ENCODE assay signal across 16 cellular contexts in genomic region chr3:110405830-110406580, GRCh38.
A peak's percentile ranks its signal among the peaks of the same experiment; 100 is the strongest.
DNase-seq lines count a peak whose midpoint lies in the region; ATAC-seq, FAIRE-seq and TF ChIP-seq lines count a peak whose summit lies in the region.
"Had no signal": no experiment of that assay in that cellular context is flagged by ENCODE, and none has a peak within 500 bp of the region (broad histone marks: within the 10 kb centered on the region; RNA-seq: fewer than 3 reads in every experiment).

No MANE protein-coding gene starts in this region.

- no peaks in the 10 kb centered on the region for H3K4me1 Mint-ChIP-seq in GM23338
- H3K4me1 Mint-ChIP-seq: B cell had no signal

- H3K18ac ChIP-seq in H1 (ENCODE audit: extremely low read depth, low read length) = no peak overlapping the region

- WGBS in H1 (ENCODE audit: extremely low coverage in 1 of 2, insufficient coverage in 1 of 2, insufficient read length in 1 of 2, insufficient replicate concordance in 2 of 2, low coverage in 1 of 2, low lambda C conversion rate in 2 of 2, missing lambda C conversion rate in 1 of 2), 2 experiments = 88% methylated on average over 1 of the region's 1 CpG; no CpG with 5 or more reads in 1 of the 2 experiments
- WGBS in upper lobe of left lung, 2 donors = 55 to 73% methylated on average over 1 of the region's 1 CpG

- H3K27me3 ChIP-seq in GM23338 (ENCODE audit: insufficient read depth) = no peaks in the 10 kb centered on the region
- no peaks in the 10 kb centered on the region for H3K27me3 ChIP-seq in HCT116 (ENCODE audit: insufficient read depth, low read length)
- no peaks in the 10 kb centered on the region for H3K27me3 ChIP-seq in H1 (replicated peaks in 1 of 4; ENCODE audit: control insufficient read depth in 3 of 4, extremely low read depth in 1 of 4, insufficient read depth in 3 of 4, low read length in 3 of 4)
- no peaks in the 10 kb centered on the region for H3K27me3 ChIP-seq in osteoblast (ENCODE audit: insufficient read depth, low read length)
- no peaks in the 10 kb centered on the region for H3K27me3 ChIP-seq in upper lobe of left lung
- H3K27me3 ChIP-seq: BLaER1 treated with 17β-estradiol and CSF1 and Interleukin-3, amounts not matched to agents 10 nM and 100 nM had no signal

- H3K23me2 ChIP-seq in H1 (ENCODE audit: low read depth, low read length) = no peaks in the 10 kb centered on the region

- POLR2A ChIA-PET in HCT116 (lab: Charles Lee) (no interaction called here), H1 (lab: Charles Lee; ENCODE audit: partially characterized antibody) (no interaction called here)

- no peaks in the 10 kb centered on the region for H3K79me1 ChIP-seq in H1 (ENCODE audit: low read depth, low read length)

- no peak overlapping the region for H3K14ac ChIP-seq in H1 (ENCODE audit: insufficient read length)

- H3K56ac ChIP-seq in H1 (replicated peaks; ENCODE audit: insufficient read length, low read depth, low read length) = no peak overlapping the region

- H3K36me3 ChIP-seq in GM23338 (ENCODE audit: insufficient read depth) (no peaks in the 10 kb centered on the region), HCT116 (ENCODE audit: control insufficient read depth in 1 of 2, insufficient read depth in 2 of 2, low read length in 2 of 2) (no peaks in the 10 kb centered on the region), H1 (ENCODE audit: control insufficient read depth in 2 of 4, insufficient read depth in 4 of 4, low read length in 3 of 4) (no peaks in the 10 kb centered on the region), osteoblast (ENCODE audit: insufficient read depth, low read length) (no peaks in the 10 kb centered on the region), upper lobe of left lung (no peaks in the 10 kb centered on the region)
- H3K36me3 ChIP-seq: BLaER1 treated with 17β-estradiol and CSF1 and Interleukin-3, amounts not matched to agents 10 nM and 100 nM had no signal

- RAD21 ChIA-PET in HCT116 (lab: Charles Lee; ENCODE audit: low non-redundant PET in 1 of 2, low total read pairs in 2 of 2, uncharacterized antibody in 2 of 2, unreplicated experiment in 2 of 2) = no interaction called here

- TF ChIP-seq EP300 in H1 (IDR thresholded peaks at IDR 0.05; ENCODE audit: borderline replicate concordance in 1 of 2, low read depth in 2 of 2, low read length in 2 of 2) (no peak), upper lobe of left lung (IDR thresholded peaks at IDR 0.05) (no peak)

- TF ChIP-seq POLR2A in HCT116 (IDR thresholded peaks at IDR 0.05; ENCODE audit: borderline replicate concordance, extremely low read depth, insufficient read depth, insufficient read length) (no peak), H1 (IDR thresholded peaks at IDR 0.05; ENCODE audit: control extremely low read depth in 1 of 2, low read depth in 2 of 2, low read length in 2 of 2) (no peak), upper lobe of left lung (IDR thresholded peaks at IDR 0.05) (no peak)

- no TSS peak for BruUV-seq in HCT116 (replicated peaks; lab: Mats Ljungman, UMichigan)

- no peak overlapping the region for H3K27ac Mint-ChIP-seq in GM23338
- H3K27ac Mint-ChIP-seq: B cell; CD8-positive, alpha-beta T cell; HFFc6 had no signal

- TF ChIP-seq RAD21 in HCT116 (IDR thresholded peaks at IDR 0.05; ENCODE audit: low read depth) (no peak), H1 (IDR thresholded peaks at IDR 0.05 in 1 of 2, conservative IDR thresholded peaks at IDR 0.05 in 1 of 2; ENCODE audit: low read depth in 2 of 2, low read length in 2 of 2) (no peak)

- no peak overlapping the region for H3K4me2 ChIP-seq in GM23338
- H3K4me2 ChIP-seq in HCT116 (ENCODE audit: low read length) = no peak overlapping the region
- no peak overlapping the region for H3K4me2 ChIP-seq in H1 (ENCODE audit: insufficient read depth in 1 of 2, low read depth in 2 of 2, low read length in 2 of 2)
- no peak overlapping the region for H3K4me2 ChIP-seq in osteoblast (ENCODE audit: insufficient read depth, low read length)
- H3K4me2 ChIP-seq: BLaER1 treated with 17β-estradiol and CSF1 and Interleukin-3, amounts not matched to agents 10 nM and 100 nM had no signal

- no peaks in the 10 kb centered on the region for H3F3A ChIP-seq in GM23338 (replicated peaks; ENCODE audit: low read depth)

- CTCF ChIA-PET in HCT116 (lab: Charles Lee) (no interaction called here), H1 (lab: Charles Lee; ENCODE audit: partially characterized antibody) (no interaction called here)

- H4K5ac ChIP-seq in H1 (ENCODE audit: insufficient read length, low read depth, low read length) = no peak overlapping the region

- H4K8ac ChIP-seq in H1 (ENCODE audit: extremely low read depth, insufficient read depth, low read length) = no peak overlapping the region

- no peak for ATAC-seq in GM23338
- ATAC-seq in HCT116 = no peak
- ATAC-seq in upper lobe of left lung (ENCODE audit: low FRiP score in 2 of 2) = no peak
- ATAC-seq: CD8-positive, alpha-beta T cell had no signal

- H4K20me1 ChIP-seq in GM23338 (replicated peaks; ENCODE audit: insufficient read depth) (no peaks in the 10 kb centered on the region), HCT116 (ENCODE audit: insufficient read depth) (no peaks in the 10 kb centered on the region), H1 (replicated peaks in 1 of 2; ENCODE audit: control insufficient read depth in 1 of 2, insufficient read depth in 2 of 2, low read length in 2 of 2) (no peaks in the 10 kb centered on the region), osteoblast (ENCODE audit: insufficient read depth, low read length) (no peaks in the 10 kb centered on the region)
- H4K20me1 ChIP-seq: BLaER1 treated with 17β-estradiol and CSF1 and Interleukin-3, amounts not matched to agents 10 nM and 100 nM had no signal

- H2AK5ac ChIP-seq in H1 (ENCODE audit: low read depth, low read length) = no peak overlapping the region

- no peak overlapping the region for H3K27ac ChIP-seq in GM23338 (ENCODE audit: low read depth)
- no peak overlapping the region for H3K27ac ChIP-seq in HCT116 (ENCODE audit: low read depth, low read length)
- no peak overlapping the region for H3K27ac ChIP-seq in H1 (ENCODE audit: low read depth, low read length)
- no peak overlapping the region for H3K27ac ChIP-seq in osteoblast (ENCODE audit: low read depth, low read length)
- no peak overlapping the region for H3K27ac ChIP-seq in upper lobe of left lung
- H3K27ac ChIP-seq: BLaER1 treated with 17β-estradiol and CSF1 and Interleukin-3, amounts not matched to agents 10 nM and 100 nM had no signal

- intact Hi-C loops in HCT116 (cut with micrococcal nuclease) = no loop called here

- no peaks in the 10 kb centered on the region for H3K36me3 Mint-ChIP-seq in GM23338 (ENCODE audit: low read depth)
- H3K36me3 Mint-ChIP-seq: CD8-positive, alpha-beta T cell had no signal

- H3K4me3 ChIP-seq in GM23338 (no peak overlapping the region), HCT116 (replicated peaks in 1 of 2; ENCODE audit: low read depth in 1 of 2, low read length in 2 of 2) (no peak overlapping the region), H1 (ENCODE audit: extremely low read depth in 1 of 4, insufficient read depth in 2 of 4, low read depth in 3 of 4, low read length in 4 of 4) (no peak overlapping the region), osteoblast (ENCODE audit: insufficient read depth, low read length) (no peak overlapping the region), upper lobe of left lung (no peak overlapping the region), foreskin fibroblast (ENCODE audit: low read depth in 1 of 2, low read length in 2 of 2) (no peak overlapping the region)
- H3K4me3 ChIP-seq: BLaER1 treated with 17β-estradiol and CSF1 and Interleukin-3, amounts not matched to agents 10 nM and 100 nM had no signal

- DNase-seq in GM23338 (ENCODE audit: low spot score) (no peak), HCT116 (ENCODE audit: low read depth, low spot score) (no peak), H1 (ENCODE audit: low read depth in 1 of 2, low spot score in 2 of 2) (no peak), osteoblast (ENCODE audit: insufficient read length, low spot score, missing footprints) (peak; percentile 31), upper lobe of left lung (no peak), foreskin fibroblast (no peak)
- DNase-seq: Calu3; CD8-positive, alpha-beta T cell; DMS79 treated with DMSO at 0.1 percent for 48 hours; GF-D8; GOT3; HCEC 1CT; HFFc6 had no signal

- H2BK20ac ChIP-seq in H1 (ENCODE audit: low read length) = no peak overlapping the region

- H3K4me1 ChIP-seq in GM23338 (ENCODE audit: insufficient read depth) (no peaks in the 10 kb centered on the region), HCT116 (ENCODE audit: control insufficient read depth in 1 of 2, insufficient read depth in 2 of 2, low read length in 2 of 2) (no peaks in the 10 kb centered on the region), H1 (replicated peaks in 1 of 4; ENCODE audit: control insufficient read depth in 3 of 4, insufficient read depth in 4 of 4, low read length in 3 of 4) (no peaks in the 10 kb centered on the region), osteoblast (ENCODE audit: insufficient read depth, low read length) (no peaks in the 10 kb centered on the region), upper lobe of left lung (no peaks in the 10 kb centered on the region)
- H3K4me1 ChIP-seq: BLaER1 treated with 17β-estradiol and CSF1 and Interleukin-3, amounts not matched to agents 10 nM and 100 nM had no signal

- H2BK5ac ChIP-seq in H1 (ENCODE audit: low read depth, low read length) = no peak overlapping the region

- no peak overlapping the region for H2BK120ac ChIP-seq in H1 (replicated peaks; ENCODE audit: low read depth, low read length)

- H3K9me2 ChIP-seq in GM23338 (ENCODE audit: insufficient read depth) (no peaks in the 10 kb centered on the region), HCT116 (ENCODE audit: insufficient read depth) (no peaks in the 10 kb centered on the region)

- no peak overlapping the region for H3K4ac ChIP-seq in H1 (replicated peaks; ENCODE audit: insufficient read length, low read depth, low read length)

- H3K79me2 ChIP-seq in GM23338 (replicated peaks; ENCODE audit: insufficient read depth) (no peaks in the 10 kb centered on the region), HCT116 (ENCODE audit: insufficient read depth, low read length) (no peaks in the 10 kb centered on the region), H1 (ENCODE audit: control insufficient read depth in 1 of 2, insufficient read depth in 2 of 2, low read length in 2 of 2) (no peaks in the 10 kb centered on the region), osteoblast (ENCODE audit: insufficient read depth, low read length) (no peaks in the 10 kb centered on the region)

- peaks cover 2% of the 10 kb centered on the region for H3K27me3 Mint-ChIP-seq in GM23338 (ENCODE audit: insufficient read depth, low read depth, poor library complexity)
- H3K27me3 Mint-ChIP-seq: B cell had no signal

- FAIRE-seq in H1 (lab: Jason Lieb, UNC) = peak; percentile 7
- FAIRE-seq: HTR-8/SVneo had no signal

- H2AFZ ChIP-seq in GM23338 (0 out of 2 replicates have a peak overlapping the region, but pooled peaks have one; percentile 8), HCT116 (ENCODE audit: low read depth, low read length, poor library complexity, severe bottlenecking) (peak overlapping the region; percentile 36), H1 (ENCODE audit: low read length) (peak overlapping the region; percentile 14; the same call in 1 of the 2 replicates), osteoblast (ENCODE audit: low read length) (no peak overlapping the region)

- peaks cover 5% of the 10 kb centered on the region; the same call in 1 of the 3 replicates for H3K9me3 Mint-ChIP-seq in GM23338
- H3K9me3 Mint-ChIP-seq: HFFc6 had no signal

- no peak overlapping the region for H3K9ac ChIP-seq in HCT116 (ENCODE audit: low read length)
- H3K9ac ChIP-seq in H1 (replicated peaks in 1 of 4; ENCODE audit: extremely low read depth in 1 of 4, low read depth in 3 of 4, low read length in 3 of 4) = no peak overlapping the region
- H3K9ac ChIP-seq: BLaER1 treated with 17β-estradiol and CSF1 and Interleukin-3, amounts not matched to agents 10 nM and 100 nM had no signal

- H2BK15ac ChIP-seq in H1 (ENCODE audit: low read length) = no peak overlapping the region

- no peak overlapping the region for H3K4me3 Mint-ChIP-seq in GM23338
- H3K4me3 Mint-ChIP-seq: B cell; CD8-positive, alpha-beta T cell; HFFc6 had no signal

- no peak overlapping the region for H4K91ac ChIP-seq in H1 (replicated peaks; ENCODE audit: insufficient read length, low read length)

- TF ChIP-seq CTCF in GM23338 (conservative IDR thresholded peaks at IDR 0.05; ENCODE audit: low read depth in 2 of 2) (no peak), HCT116 (IDR thresholded peaks at IDR 0.05 in 2 of 3, conservative IDR thresholded peaks at IDR 0.05 in 1 of 3; ENCODE audit: borderline replicate concordance in 1 of 3, insufficient read depth in 1 of 3, low read depth in 2 of 3, low read length in 2 of 3) (no peak), H1 (IDR thresholded peaks at IDR 0.05; ENCODE audit: control extremely low read depth in 1 of 3, insufficient read depth in 1 of 3, low read depth in 1 of 3, low read length in 3 of 3) (no peak), osteoblast (IDR thresholded peaks at IDR 0.05; ENCODE audit: extremely low read depth, low read depth, low read length) (no peak), upper lobe of left lung (IDR thresholded peaks at IDR 0.05) (no peak), foreskin fibroblast (IDR thresholded peaks at IDR 0.05; ENCODE audit: low read depth, low read length) (no peak)

- H3K9me3 ChIP-seq in HCT116 (ENCODE audit: control insufficient read depth in 1 of 2, insufficient read depth in 1 of 2, low read depth in 1 of 2, low read length in 2 of 2) = no peaks in the 10 kb centered on the region
- H3K9me3 ChIP-seq in H1 (ENCODE audit: insufficient read depth in 2 of 2, low read depth in 1 of 2, low read length in 1 of 2) = no peaks in the 10 kb centered on the region
- no peaks in the 10 kb centered on the region for H3K9me3 ChIP-seq in osteoblast (ENCODE audit: low read depth, low read length)
- no peaks in the 10 kb centered on the region for H3K9me3 ChIP-seq in upper lobe of left lung
- H3K9me3 ChIP-seq: BLaER1 treated with 17β-estradiol and CSF1 and Interleukin-3, amounts not matched to agents 10 nM and 100 nM had no signal

- no peak overlapping the region for H2BK12ac ChIP-seq in H1 (ENCODE audit: low read depth, low read length)

- no peak overlapping the region for H3K23ac ChIP-seq in H1 (ENCODE audit: insufficient read length)
